ENCODE assay signal across 22 cellular contexts in genomic region chr9:112677040-112677439, GRCh38. TPM values are rescaled to one million over a fixed set of nuclear protein-coding genes. Genes with fewer than 3 reads are reported as not detected.
DNase-seq lines count a peak whose midpoint lies in the region; ATAC-seq, FAIRE-seq and TF ChIP-seq lines count a peak whose summit lies in the region.
"Had no signal": no experiment of that assay in that cellular context is flagged by ENCODE, and none has a peak within 500 bp of the region (broad histone marks: within the 10 kb centered on the region; RNA-seq: fewer than 3 reads in every experiment).

No MANE protein-coding gene starts in this region.

- TF ChIP-seq RAD21 in SK-N-SH (IDR thresholded peaks at IDR 0.05; ENCODE audit: low read length) (no peak), K562 (CRISPR knock-in tag; conservative IDR thresholded peaks at IDR 0.05 in 1 of 2, IDR thresholded peaks at IDR 0.05 in 1 of 2) (no peak)

- H3K9ac ChIP-seq in SK-N-SH (no peak overlapping the region), K562 (ENCODE audit: insufficient read depth in 1 of 2, low read depth in 2 of 2, low read length in 2 of 2) (no peak overlapping the region), endodermal cell (ENCODE audit: extremely low read depth, low read length, poor library complexity, severe bottlenecking) (no peak overlapping the region)
- H3K9ac ChIP-seq: BLaER1 treated with 17β-estradiol and CSF1 and Interleukin-3, amounts not matched to agents 10 nM and 100 nM had no signal

- H4K20me1 ChIP-seq in SK-N-SH (ENCODE audit: insufficient read depth): no peaks in the 10 kb centered on the region
- H4K20me1 ChIP-seq in K562 (replicated peaks; ENCODE audit: control insufficient read depth, insufficient read depth, low read length): no peaks in the 10 kb centered on the region
- H4K20me1 ChIP-seq: BLaER1 treated with 17β-estradiol and CSF1 and Interleukin-3, amounts not matched to agents 10 nM and 100 nM had no signal

- no peaks in the 10 kb centered on the region for H3K9me2 ChIP-seq in SK-N-SH

- DNase-seq in SK-N-SH (no peak), K562 (ENCODE audit: extremely low read depth in 1 of 4, low spot score in 3 of 4) (no peak), endodermal cell (no peak), adrenal gland (no peak)
- DNase-seq in stimulated activated CD8-positive, alpha-beta memory T cell treated with anti-CD3 and anti-CD28 coated beads, Interleukin-4, amount 100 ng/mL, for 48 hours: no peak
- DNase-seq: AML-193; Caco-2; Calu3; CD4-positive, alpha-beta T cell; CD8-positive, alpha-beta T cell; DMS79 treated with DMSO at 0.1 percent for 48 hours; GF-D8 had no signal

- no peak for FAIRE-seq in K562 (lab: Jason Lieb, UNC)
- FAIRE-seq: A549, D721Med, G401.6, GM12891, GM19239 had no signal

- no peak for ATAC-seq in SK-N-SH treated with all-trans-retinoic acid at 6 μM for 48 hours
- ATAC-seq in K562: no peak
- ATAC-seq: A549; CD8-positive, alpha-beta T cell had no signal

- no peaks in the 10 kb centered on the region for H3K36me3 ChIP-seq in SK-N-SH (replicated peaks in 1 of 2; ENCODE audit: control insufficient read depth in 1 of 2, insufficient read depth in 2 of 2, low read length in 1 of 2)
- H3K36me3 ChIP-seq in K562 (ENCODE audit: control insufficient read depth, insufficient read depth, low read length): no peaks in the 10 kb centered on the region
- no peaks in the 10 kb centered on the region for H3K36me3 ChIP-seq in endodermal cell (ENCODE audit: control insufficient read depth, insufficient read depth, low read length)
- no peaks in the 10 kb centered on the region for H3K36me3 ChIP-seq in adrenal gland (replicated peaks in 1 of 2)

- no peak for TF ChIP-seq EP300 in SK-N-SH (IDR thresholded peaks at IDR 0.05; ENCODE audit: borderline replicate concordance in 1 of 2, low read depth in 1 of 2, low read length in 1 of 2)
- TF ChIP-seq EP300 in K562 (IDR thresholded peaks at IDR 0.05; ENCODE audit: low read length): no peak

- H3K4me2 ChIP-seq in SK-N-SH: no peak overlapping the region
- no peak overlapping the region for H3K4me2 ChIP-seq in K562 (ENCODE audit: insufficient read depth, low read length)
- H3K4me2 ChIP-seq: A549; BLaER1 treated with 17β-estradiol and CSF1 and Interleukin-3, amounts not matched to agents 10 nM and 100 nM had no signal

- H3K9me3 ChIP-seq in SK-N-SH: no peaks in the 10 kb centered on the region
- peaks cover 4% of the 10 kb centered on the region; the same call in 1 of the 2 replicates for H3K9me3 ChIP-seq in K562 (replicated peaks; ENCODE audit: control insufficient read depth, insufficient read depth, low read depth, low read length)
- H3K9me3 ChIP-seq in endodermal cell (ENCODE audit: control insufficient read depth, low read length): peaks cover 19% of the 10 kb centered on the region
- H3K9me3 ChIP-seq in adrenal gland (replicated peaks in 1 of 3): no peaks in the 10 kb centered on the region

- no peak for TF ChIP-seq CTCF in SK-N-SH (IDR thresholded peaks at IDR 0.05)
- no peak for TF ChIP-seq CTCF in K562 (IDR thresholded peaks at IDR 0.05 in 2 of 3, conservative IDR thresholded peaks at IDR 0.05 in 1 of 3; ENCODE audit: insufficient read depth in 2 of 3, low read depth in 1 of 3, low read length in 3 of 3)
- no peak for TF ChIP-seq CTCF in endodermal cell (conservative IDR thresholded peaks at IDR 0.05)
- TF ChIP-seq CTCF in adrenal gland (IDR thresholded peaks at IDR 0.05): no peak

- peaks cover 7% of the 10 kb centered on the region for H3K4me1 Mint-ChIP-seq in endodermal cell
- H3K4me1 Mint-ChIP-seq: B cell had no signal

- H2AFZ ChIP-seq in SK-N-SH (ENCODE audit: low read depth): no peak overlapping the region
- no peak overlapping the region for H2AFZ ChIP-seq in K562 (ENCODE audit: low read depth, low read length)

- CTCF ChIA-PET in SK-N-SH (lab: Yijun Ruan, JAX) (no interaction called here), K562 (lab: Yijun Ruan, JAX; ENCODE audit: low intra/inter-chr PET ratio) (no interaction called here)

- BruUV-seq in K562 (replicated peaks; lab: Mats Ljungman, UMichigan): no TSS peak

- H3K27me3 ChIP-seq in SK-N-SH (ENCODE audit: insufficient read depth) (no peaks in the 10 kb centered on the region), K562 (ENCODE audit: control insufficient read depth in 2 of 2, insufficient read depth in 2 of 2, low read length in 2 of 2) (no peaks in the 10 kb centered on the region; a peak in 1 of 5 replicates), endodermal cell (ENCODE audit: control insufficient read depth, insufficient read depth, low read length, poor library complexity, severe bottlenecking) (no peaks in the 10 kb centered on the region), adrenal gland (no peaks in the 10 kb centered on the region)
- H3K27me3 ChIP-seq: BLaER1 treated with 17β-estradiol and CSF1 and Interleukin-3, amounts not matched to agents 10 nM and 100 nM had no signal

- no peak overlapping the region for H3K27ac Mint-ChIP-seq in endodermal cell
- H3K27ac Mint-ChIP-seq: B cell; CD4-positive, alpha-beta T cell; CD8-positive, alpha-beta T cell had no signal

- peaks cover 4% of the 10 kb centered on the region for H3K36me3 Mint-ChIP-seq in endodermal cell (ENCODE audit: low read depth)

- no peaks in the 10 kb centered on the region for H3K27me3 Mint-ChIP-seq in endodermal cell (ENCODE audit: insufficient read depth)

- H3K4me1 ChIP-seq in SK-N-SH (ENCODE audit: control insufficient read depth in 1 of 2, insufficient read depth in 2 of 2, low read depth in 1 of 2, low read length in 1 of 2): no peaks in the 10 kb centered on the region
- no peaks in the 10 kb centered on the region; a peak in 1 of 5 replicates for H3K4me1 ChIP-seq in K562 (replicated peaks in 1 of 2; ENCODE audit: control insufficient read depth in 2 of 2, insufficient read depth in 2 of 2, low read length in 2 of 2)
- H3K4me1 ChIP-seq in endodermal cell (ENCODE audit: control insufficient read depth, insufficient read depth, low read length): no peaks in the 10 kb centered on the region
- H3K4me1 ChIP-seq in adrenal gland (replicated peaks in 1 of 2): no peaks in the 10 kb centered on the region
- H3K4me1 ChIP-seq: A549 had no signal

- H3K9me3 Mint-ChIP-seq in endodermal cell: peaks cover 22% of the 10 kb centered on the region

- no peaks in the 10 kb centered on the region for H3K79me2 ChIP-seq in SK-N-SH (ENCODE audit: insufficient read depth)
- no peaks in the 10 kb centered on the region for H3K79me2 ChIP-seq in K562 (ENCODE audit: control insufficient read depth, insufficient read depth, low read length)

- no peaks in the 10 kb centered on the region for H3F3A ChIP-seq in SK-N-SH (replicated peaks; ENCODE audit: insufficient read depth)

- POLR2A ChIA-PET in SK-N-SH (lab: Yijun Ruan, JAX): no interaction called here
- POLR2A ChIA-PET in K562 (lab: Yijun Ruan, JAX): no interaction called here

- in situ Hi-C loops in K562 (cut with MboI): no loop called here

- H3K27ac ChIP-seq in SK-N-SH (ENCODE audit: low read depth in 2 of 2, low read length in 1 of 2) (no peak overlapping the region), K562 (ENCODE audit: extremely low read depth, low read depth, low read length) (no peak overlapping the region), endodermal cell (ENCODE audit: low read depth, low read length) (no peak overlapping the region), adrenal gland (no peak overlapping the region)
- H3K27ac ChIP-seq: 22Rv1; A549; BLaER1 treated with 17β-estradiol and CSF1 and Interleukin-3, amounts not matched to agents 10 nM and 100 nM; C4-2B had no signal

- intact Hi-C loops in K562 (cut with micrococcal nuclease) (loop anchor here (10.0 kb wide), 1 partner anchor 228 kb away; no protein-coding TSS in a partner anchor), adrenal gland (cut with DNase I) (no loop called here)

- no peaks in the 10 kb centered on the region for H3K9me1 ChIP-seq in K562 (ENCODE audit: control insufficient read depth, insufficient read depth, low read length)

- H3K4me3 ChIP-seq in SK-N-SH (ENCODE audit: low read depth in 2 of 2, low read length in 1 of 2) (no peak overlapping the region), K562 (no peak overlapping the region), endodermal cell (ENCODE audit: low read length) (peak overlapping the region; percentile 54), adrenal gland (no peak overlapping the region)
- H3K4me3 ChIP-seq: A549; BLaER1 treated with 17β-estradiol and CSF1 and Interleukin-3, amounts not matched to agents 10 nM and 100 nM had no signal

- no peak for TF ChIP-seq POLR2A in K562 (conservative IDR thresholded peaks at IDR 0.05)
- no peak for TF ChIP-seq POLR2A in adrenal gland (IDR thresholded peaks at IDR 0.05)

- H3K4me3 Mint-ChIP-seq in endodermal cell: no peak overlapping the region
- H3K4me3 Mint-ChIP-seq: B cell; CD4-positive, alpha-beta T cell; CD8-positive, alpha-beta T cell had no signal

TF ChIP-seq in SK-N-SH treated with all-trans-retinoic acid at 6 μM for 48 hours, 23 proteins besides CTCF, POLR2A, EP300 and RAD21 (continues in another document):
- TF ChIP-seq ZNF8 (CRISPR knock-in tag; IDR thresholded peaks at IDR 0.05): peak; percentile 99

TF ChIP-seq in K562, 482 proteins besides CTCF, POLR2A, EP300 and RAD21 (continues in another document):
- no peak for TF ChIP-seq SMARCC2 (IDR thresholded peaks at IDR 0.05; ENCODE audit: low read depth)

RNA-seq across cellular contexts. Expression of gene INIP, which starts 40.9 kb away (rescaled TPM):
- polyA plus RNA-seq in SK-N-SH (2012; rRNA removed) (7.9 and 10.2 TPM in 2 replicates), K562 (2011; rRNA removed) (47.2 and 56.8 TPM in 2 replicates), K562 (2014; fragmentation: Illumina TruSeq; extraction: Trizol) (28.7 and 37.3 TPM in 2 replicates), K562 (2014; fragmentation: Nextera tagmentation; extraction: Ambion mirVana) (10 to 100 TPM; 87.0 to 87.9 TPM), K562 (2014; rRNA removed) (26.0 and 30.0 TPM in 2 replicates), adrenal gland (10 to 100 TPM in 1 of 3 donors, 1 to 10 TPM in 2; 5.5 to 23.4 (median 6.7) TPM)
- polyA plus RNA-seq in SK-N-SH (2012; cell fraction: cytosol; rRNA removed): 12.2 and 13.4 TPM in 2 replicates
- 4.4 and 5.6 TPM in 2 replicates for polyA plus RNA-seq in SK-N-SH (2012; cell fraction: nucleus; rRNA removed)
- 11.0 and 32.0 TPM in 2 replicates for total RNA-seq in K562 (2011; cell fraction: chromatin; rRNA removed; ENCODE audit: low replicate concordance)
- total RNA-seq in K562 (2011; cell fraction: nucleolus; rRNA removed): 9.7 and 10.3 TPM in 2 replicates
- 13.9 and 24.1 TPM in 2 replicates for total RNA-seq in K562 (2011; cell fraction: nucleoplasm; rRNA removed)
- total RNA-seq in K562 (2014; rRNA removed) (11.9 and 17.8 TPM in 2 replicates), K562 (2014; rRNA removed; fragmentation: Illumina TruSeq; extraction: Trizol) (38.8 and 47.6 TPM in 2 replicates), K562 (2015; rRNA removed; fragmentation: Illumina TruSeq; extraction: Trizol) (30.9 and 32.1 TPM in 2 replicates), K562 (2021) (28.5 and 33.0 TPM in 2 replicates), endodermal cell (10 to 100 TPM; 16.1 to 19.3 TPM), adrenal gland (10 to 100 TPM; 12.5 to 28.2 (median 21.0) TPM)
- polyA plus RNA-seq in K562 (2011; cell fraction: cytosol; rRNA removed): 9.6 and 24.1 TPM in 2 replicates
- polyA plus RNA-seq in K562 (2011; cell fraction: nucleus; rRNA removed): 6.4 and 10.8 TPM in 2 replicates
- polyA plus RNA-seq in K562 (2012): 20.4 and 29.5 TPM in 2 replicates
- 41.9 and 45.6 TPM in 2 replicates for polyA minus RNA-seq in K562 (2011; rRNA and poly(A)+ RNA removed)
- polyA minus RNA-seq in K562 (2011; cell fraction: cytosol; rRNA and poly(A)+ RNA removed): 9.2 and 13.8 TPM in 2 replicates
- polyA minus RNA-seq in K562 (2011; cell fraction: nucleus; rRNA and poly(A)+ RNA removed): 7.0 and 10.2 TPM in 2 replicates
- polyA plus RNA-seq in endodermal cell (2013, experiment 1 of 2): 21.9 TPM
- 20.0 TPM for polyA plus RNA-seq in endodermal cell (2013, experiment 2 of 2)
